8 cellular contexts compared by ENCODE assay signal in the genomic region with DNA sequence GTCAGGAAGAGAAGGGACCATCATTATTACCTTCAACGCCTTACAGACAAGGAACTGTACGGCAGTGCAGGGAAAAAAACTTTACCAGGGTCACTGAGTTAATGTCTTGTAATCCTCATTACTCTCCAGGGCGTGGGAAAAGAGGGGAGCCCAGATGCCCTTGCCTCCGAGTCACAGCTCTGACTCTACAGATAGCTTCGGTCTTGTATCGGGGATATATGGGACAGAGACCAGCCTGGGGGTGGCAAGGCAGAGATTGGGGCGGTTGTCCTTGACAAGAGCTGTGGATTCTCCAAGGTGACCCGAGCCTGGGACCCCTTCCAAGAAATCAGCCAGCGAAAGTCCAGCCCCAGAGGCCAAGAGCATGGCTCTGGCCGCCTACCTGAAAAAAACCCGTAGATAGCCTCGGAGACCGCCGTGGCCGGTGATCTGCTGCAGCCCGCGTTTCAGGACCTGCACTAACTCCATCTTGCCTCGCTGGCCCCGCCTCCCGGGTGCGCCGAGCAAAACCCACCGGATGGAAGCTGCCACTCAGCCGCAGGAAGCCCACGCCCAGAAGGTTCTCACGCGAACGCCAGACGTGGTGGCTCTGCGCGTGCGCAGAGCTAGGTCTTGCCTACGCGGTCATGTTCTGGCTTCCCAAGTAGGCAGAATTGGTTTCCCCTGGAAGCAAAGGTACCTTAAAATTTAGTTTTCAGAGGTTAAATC. TPM values are rescaled to one million over a fixed set of nuclear protein-coding genes. Genes with fewer than 3 reads are reported as not detected.
DNase-seq lines count a peak whose midpoint lies in the region; ATAC-seq and TF ChIP-seq lines count a peak whose summit lies in the region.

TSS of gene NDUFA12 (minus strand) at position 485 of the 708 bp plus-strand sequence. CDS start at position 468, 17 bp downstream.

- H3K4me2 ChIP-seq in BLaER1: peak within 1 kb of the TSS; percentile 84

- peak within 1 kb of the TSS; percentile 89 for H3K4me3 ChIP-seq in BLaER1
- peak within 1 kb of the TSS; percentile 56 to 58 for H3K4me3 ChIP-seq in left lung

- H3K27me3 ChIP-seq in BLaER1 (no peaks in the 10 kb centered on the region), left lung (no peaks in the 10 kb centered on the region)

- H3K27ac ChIP-seq in BLaER1: peak within 1 kb of the TSS; percentile 86
- peak within 1 kb of the TSS; percentile 80 to 84 for H3K27ac ChIP-seq in left lung

- H3K9me3 Mint-ChIP-seq in dendritic cell treated with granulocyte-macrophage colony-stimulating factor and Interleukin-4, amounts not matched to agents 40 ng/mL and 50 ng/mL, for 4 days: peaks cover 11% of the 10 kb centered on the region

- H3K27ac Mint-ChIP-seq in dendritic cell treated with granulocyte-macrophage colony-stimulating factor and Interleukin-4, amounts not matched to agents 40 ng/mL and 50 ng/mL, for 4 days: peak within 1 kb of the TSS; percentile 93

- H3K4me1 Mint-ChIP-seq in dendritic cell treated with granulocyte-macrophage colony-stimulating factor and Interleukin-4, amounts not matched to agents 40 ng/mL and 50 ng/mL, for 4 days (ENCODE audit: low read depth): peaks cover 48% of the 10 kb centered on the region

- ATAC-seq in GM19328 (IDR thresholded peaks at IDR 0.05; ENCODE audit: unreplicated experiment) (peak; percentile 98), HG03520 (IDR thresholded peaks at IDR 0.05; ENCODE audit: unreplicated experiment) (peak; percentile 98), left lung (peak; percentile 100)

- H3K4me1 ChIP-seq in BLaER1 (peaks cover 25% of the 10 kb centered on the region), left lung (peaks cover 12 to 44% of the 10 kb centered on the region in 2 donors)

- intact Hi-C loops in dendritic cell treated with granulocyte-macrophage colony-stimulating factor and Interleukin-4, amounts not matched to agents 40 ng/mL and 50 ng/mL, for 4 days (cut with micrococcal nuclease): no loop called here
- intact Hi-C loops in left lung (cut with DNase I): no loop called here

- H4K20me1 ChIP-seq in BLaER1: no peaks in the 10 kb centered on the region; the same call in 1 of the 2 replicates

- H3K4me3 Mint-ChIP-seq in dendritic cell treated with granulocyte-macrophage colony-stimulating factor and Interleukin-4, amounts not matched to agents 40 ng/mL and 50 ng/mL, for 4 days: peak within 1 kb of the TSS; percentile 89

- H3K9me3 ChIP-seq in BLaER1 (peaks cover 22% of the 10 kb centered on the region), left lung (peaks cover 0 to 15% of the 10 kb centered on the region in 2 donors)

- TF ChIP-seq CTCF in left lung (IDR thresholded peaks at IDR 0.05): no peak

- H3K36me3 ChIP-seq in BLaER1 (peaks cover 27% of the 10 kb centered on the region), left lung (peaks cover 0 to 13% of the 10 kb centered on the region in 2 donors)

- peaks cover 30% of the 10 kb centered on the region for H3K36me3 Mint-ChIP-seq in dendritic cell treated with granulocyte-macrophage colony-stimulating factor and Interleukin-4, amounts not matched to agents 40 ng/mL and 50 ng/mL, for 4 days (ENCODE audit: low read depth)

- peak within 1 kb of the TSS; percentile 92 for H3K9ac ChIP-seq in BLaER1

- no peaks in the 10 kb centered on the region for H3K27me3 Mint-ChIP-seq in dendritic cell treated with granulocyte-macrophage colony-stimulating factor and Interleukin-4, amounts not matched to agents 40 ng/mL and 50 ng/mL, for 4 days

- DNase-seq in NCI-H69 (lab: John Stamatoyannopoulos, UW) (peak; percentile 98), left lung (peak; percentile 97 to 98)
- peak; percentile 94 for DNase-seq in activated CD4-positive, alpha-beta T cell treated with anti-CD3 and anti-CD28 coated beads, Interleukin-2, amount 50 U/mL, for 1 hour
- DNase-seq in stimulated activated CD4-positive, alpha-beta T cell treated with anti-CD3 and anti-CD28 coated beads, Interleukin-2, amount 100 ng/mL, for 48 hours: peak; percentile 92

RNA-seq across cellular contexts. Expression of gene NDUFA12, which starts in this region (rescaled TPM):
- 10 to 100 TPM; 76.0 to 87.0 TPM for total RNA-seq in left lung

Comparison
In these comparisons a context has a peak if more than half of its experiments do, and no peak if none do; other contexts are left out.
1. Peak in every context shown above with its lines: DNase-seq, ATAC-seq, H3K4me3 ChIP-seq and H3K27ac ChIP-seq.